18 cellular contexts compared by ENCODE assay signal in the genomic region with DNA sequence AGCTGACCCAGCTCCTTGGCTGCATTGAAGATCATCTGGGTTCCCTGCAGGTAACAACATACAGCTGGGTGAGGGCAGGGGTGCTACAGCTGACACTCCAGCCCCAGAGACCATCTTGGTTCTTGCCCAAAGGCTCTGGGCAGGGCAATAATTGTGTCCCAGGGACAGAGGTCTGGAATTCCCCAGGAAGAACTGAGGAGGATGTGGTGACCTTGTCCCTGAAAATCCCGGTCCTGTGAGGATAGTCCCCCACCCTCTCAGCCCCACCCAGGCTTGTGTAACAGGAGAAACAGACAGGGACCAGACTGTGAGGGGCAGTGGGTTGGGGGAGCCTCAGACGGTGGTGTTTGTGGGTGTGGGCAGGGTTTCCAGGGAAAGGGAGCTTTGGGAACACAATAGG.
DNase-seq lines count a peak whose midpoint lies in the region; ATAC-seq, FAIRE-seq and TF ChIP-seq lines count a peak whose summit lies in the region.
"Had no signal": no experiment of that assay in that cellular context is flagged by ENCODE, and none has a peak within 500 bp of the region (broad histone marks: within the 10 kb centered on the region; RNA-seq: fewer than 3 reads in every experiment).

No MANE protein-coding gene starts in this region.

- H3K4me3 ChIP-seq in kidney (ENCODE audit: low read length in 2 of 2), result no peak overlapping the region
- H3K4me3 ChIP-seq: BLaER1, GM12878, GM23248, HAP-1 had no signal

- H3K4me1 ChIP-seq in kidney (ENCODE audit: control insufficient read depth in 1 of 2, insufficient read depth in 1 of 2, low read depth in 1 of 2, low read length in 2 of 2), result no peaks in the 10 kb centered on the region

- intact Hi-C loops in kidney (cut with DNase I), result no loop called here

- H3K9ac ChIP-seq in kidney (ENCODE audit: low read length in 2 of 2), result no peak overlapping the region
- H3K9ac ChIP-seq: BLaER1, GM23248 had no signal

- no peak for TF ChIP-seq CTCF in kidney (IDR thresholded peaks at IDR 0.05; ENCODE audit: borderline replicate concordance, extremely low read depth, insufficient read depth)

- H3K36me3 ChIP-seq in kidney (ENCODE audit: control insufficient read depth in 1 of 2, insufficient read depth in 2 of 2, low read length in 2 of 2), result no peaks in the 10 kb centered on the region
- H3K36me3 ChIP-seq: BLaER1, HAP-1 had no signal

- peak; percentile 47 for DNase-seq in A172 (ENCODE audit: low spot score)
- peak; percentile 24 for DNase-seq in RPMI7951 (ENCODE audit: low read depth)
- DNase-seq in kidney, result peak; percentile 24
- peak; percentile 8 for DNase-seq in renal cortical epithelial cell (ENCODE audit: low read depth)
- DNase-seq in HuH-7 (ENCODE audit: low spot score), result no peak
- DNase-seq: Calu3; CD4-positive, alpha-beta memory T cell; DMS79 treated with DMSO at 0.1 percent for 48 hours; EL; GM23248; IMR-90 had no signal

- H3K9me3 ChIP-seq in kidney (ENCODE audit: control insufficient read depth in 1 of 2, low read length in 2 of 2), result peaks cover 0 to 11% of the 10 kb centered on the region in 2 donors

- no peak overlapping the region for H3K27ac ChIP-seq in kidney (ENCODE audit: low read depth in 2 of 2, low read length in 2 of 2)
- H3K27ac ChIP-seq: 22Rv1, BLaER1, GM23248, HL-60 had no signal

- ATAC-seq in GM19452 (IDR thresholded peaks at IDR 0.05; ENCODE audit: unreplicated experiment), result no peak
- no peak for ATAC-seq in HG02870 (IDR thresholded peaks at IDR 0.05; ENCODE audit: unreplicated experiment)
- ATAC-seq: GM12878 had no signal

- no peak for FAIRE-seq in kidney (lab: Jason Lieb, UNC)
- FAIRE-seq: GM12878 had no signal
